Comparison of ENCODE assay signal across 24 cellular contexts in the genomic region with DNA sequence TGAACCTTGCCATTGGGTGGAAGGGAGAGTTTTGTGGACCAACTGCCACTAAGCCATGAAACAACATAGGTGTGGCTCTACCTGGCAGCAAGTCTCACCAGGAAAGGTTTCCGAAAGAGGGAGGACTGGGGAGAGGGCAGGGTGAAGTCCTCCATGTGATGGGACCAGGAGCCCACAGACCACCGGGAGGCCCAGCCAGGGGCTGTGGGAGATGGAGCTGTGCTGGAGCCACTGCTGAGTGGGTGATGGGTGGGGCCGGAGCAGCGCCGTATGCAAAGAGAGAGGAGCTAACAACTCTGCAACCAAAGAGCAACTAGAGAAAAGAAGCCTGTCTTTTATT. TPM values are rescaled to one million over a fixed set of nuclear protein-coding genes. Genes with fewer than 3 reads are reported as not detected.
A peak's percentile ranks its signal among the peaks of the same experiment; 100 is the strongest.
DNase-seq lines count a peak whose midpoint lies in the region; ATAC-seq, FAIRE-seq and TF ChIP-seq lines count a peak whose summit lies in the region.
"Had no signal": no experiment of that assay in that cellular context is flagged by ENCODE, and none has a peak within 500 bp of the region (broad histone marks: within the 10 kb centered on the region; RNA-seq: fewer than 3 reads in every experiment).

No MANE protein-coding gene starts in this region.

- no peak for FAIRE-seq in H1 (lab: Jason Lieb, UNC)
- FAIRE-seq: GM12878, HTR-8/SVneo had no signal

- intact Hi-C loops in left cardiac atrium (cut with DNase I), result no loop called here
- intact Hi-C loops in left ventricle myocardium inferior (cut with micrococcal nuclease), result no loop called here
- intact Hi-C loops in aorta (cut with DNase I), result no loop called here

- H3K27ac ChIP-seq in left ventricle myocardium inferior (replicated peaks) (no peak overlapping the region), H1 (ENCODE audit: low read depth, low read length) (no peak overlapping the region), neuronal stem cell (replicated peaks; ENCODE audit: low read length) (no peak overlapping the region), aorta (ENCODE audit: low read depth in 1 of 2, low read length in 2 of 2) (no peak overlapping the region)
- H3K27ac ChIP-seq: SJCRH30 had no signal

- H2BK5ac ChIP-seq in H1 (ENCODE audit: low read depth, low read length) (no peak overlapping the region; the same call in 1 of the 2 replicates), neuronal stem cell (ENCODE audit: low read length) (no peak overlapping the region)

- H2AFZ ChIP-seq in H1 (ENCODE audit: low read length), result no peak overlapping the region
- H2AFZ ChIP-seq in neuronal stem cell (ENCODE audit: low read length), result no peak overlapping the region
- H2AFZ ChIP-seq: GM23338 had no signal

- H3K27me3 ChIP-seq in left ventricle myocardium inferior (ENCODE audit: low read depth) (no peaks in the 10 kb centered on the region), H1 (replicated peaks in 1 of 4; ENCODE audit: control insufficient read depth in 3 of 4, extremely low read depth in 1 of 4, insufficient read depth in 3 of 4, low read length in 3 of 4) (no peaks in the 10 kb centered on the region; a peak in 2 of 7 replicates), neuronal stem cell (ENCODE audit: control insufficient read depth in 3 of 3, insufficient read depth in 3 of 3, low read depth in 1 of 3, low read length in 3 of 3) (peaks cover 0 to 11% (median 0%) of the 10 kb centered on the region in 3 experiments), aorta (ENCODE audit: control insufficient read depth in 1 of 2, insufficient read depth in 2 of 2, low read length in 1 of 2) (no peaks in the 10 kb centered on the region)
- H3K27me3 ChIP-seq: BE2C, SJCRH30 had no signal

- ATAC-seq in left cardiac atrium, result no peak
- ATAC-seq in aorta (ENCODE audit: low FRiP score), result no peak
- ATAC-seq: GM12878, HCT116 had no signal

- H2BK12ac ChIP-seq in H1 (ENCODE audit: low read depth, low read length), result no peak overlapping the region
- H2BK12ac ChIP-seq in neuronal stem cell (ENCODE audit: low read length), result no peak overlapping the region

- H4K8ac ChIP-seq in H1 (ENCODE audit: extremely low read depth, insufficient read depth, low read length), result no peak overlapping the region; the same call in 1 of the 2 replicates
- H4K8ac ChIP-seq in neuronal stem cell (ENCODE audit: low read depth, low read length), result no peak overlapping the region

- H2AK5ac ChIP-seq in H1 (ENCODE audit: low read depth, low read length), result no peak overlapping the region
- peak overlapping the region; percentile 83 for H2AK5ac ChIP-seq in neuronal stem cell (ENCODE audit: low read depth, low read length)

- DNase-seq in left cardiac atrium (peak; percentile 13), left ventricle myocardium inferior (no peak), H1 (ENCODE audit: low read depth in 1 of 2, low spot score in 2 of 2) (no peak), neuronal stem cell (ENCODE audit: low spot score) (no peak), aorta (peak; percentile 26 to 40), NCI-H1930 (lab: John Stamatoyannopoulos, UW) (no peak), retina (no peak), NCI-H1417 treated with DMSO at 0.1 percent for 48 hours (lab: John Stamatoyannopoulos, UW) (no peak)
- DNase-seq: CD4-positive, alpha-beta memory T cell; DND-41; NCI-H1105; NCI-H2081; NCI-H2171; NCI-H345; NCI-H524 treated with DMSO at 0.1 percent for 48 hours; NCI-H82 had no signal

- H3K4me2 ChIP-seq in H1 (ENCODE audit: insufficient read depth in 1 of 2, low read depth in 2 of 2, low read length in 2 of 2) (no peak overlapping the region), neuronal stem cell (ENCODE audit: insufficient read depth, low read length, poor library complexity, severe bottlenecking) (no peak overlapping the region)
- H3K4me2 ChIP-seq: GM23338 had no signal

- no peak for TF ChIP-seq POLR2A in H1 (IDR thresholded peaks at IDR 0.05; ENCODE audit: control extremely low read depth in 1 of 2, low read depth in 2 of 2, low read length in 2 of 2)

- TF ChIP-seq CTCF in left ventricle myocardium inferior (IDR thresholded peaks at IDR 0.05; ENCODE audit: borderline replicate concordance), result no peak
- TF ChIP-seq CTCF in H1 (IDR thresholded peaks at IDR 0.05; ENCODE audit: control extremely low read depth in 1 of 3, insufficient read depth in 1 of 3, low read depth in 1 of 3, low read length in 3 of 3), result no peak

- H3K79me1 ChIP-seq in H1 (ENCODE audit: low read depth, low read length), result no peaks in the 10 kb centered on the region; the same call in 1 of the 2 replicates
- no peaks in the 10 kb centered on the region for H3K79me1 ChIP-seq in neuronal stem cell (ENCODE audit: low read depth, low read length)

- WGBS in H1 (ENCODE audit: extremely low coverage in 1 of 2, insufficient coverage in 1 of 2, insufficient read length in 1 of 2, insufficient replicate concordance in 2 of 2, low coverage in 1 of 2, low lambda C conversion rate in 2 of 2, missing lambda C conversion rate in 1 of 2), 2 experiments, result 96% methylated on average over 5 of the region's 5 CpGs; no CpG with 5 or more reads in 1 of the 2 experiments
- WGBS in neuronal stem cell (ENCODE audit: extremely low coverage in 2 of 2, insufficient read length in 2 of 2, insufficient replicate concordance in 1 of 2), 2 donors, result no CpG with 5 or more reads among the region's 5 CpGs
- 95 to 96% methylated on average over 5 of the region's 5 CpGs for WGBS in aorta, 2 donors

- no peaks in the 10 kb centered on the region for H3K23me2 ChIP-seq in H1 (ENCODE audit: low read depth, low read length)

- H2BK120ac ChIP-seq in H1 (replicated peaks; ENCODE audit: low read depth, low read length) (no peak overlapping the region), neuronal stem cell (ENCODE audit: low read depth, low read length) (no peak overlapping the region)

- H3K9ac ChIP-seq in H1 (replicated peaks in 1 of 4; ENCODE audit: extremely low read depth in 1 of 4, low read depth in 3 of 4, low read length in 3 of 4) (no peak overlapping the region), neuronal stem cell (ENCODE audit: low read depth, low read length, poor library complexity) (no peak overlapping the region)

- H3K4ac ChIP-seq in H1 (replicated peaks; ENCODE audit: insufficient read length, low read depth, low read length) (no peak overlapping the region), neuronal stem cell (ENCODE audit: low read length) (no peak overlapping the region)

- CTCF ChIA-PET in H1 (lab: Charles Lee; ENCODE audit: partially characterized antibody), result no interaction called here

- H3K18ac ChIP-seq in H1 (ENCODE audit: extremely low read depth, low read length), result no peak overlapping the region
- H3K18ac ChIP-seq in neuronal stem cell (ENCODE audit: low read length), result no peak overlapping the region

- no peak for TF ChIP-seq EP300 in H1 (IDR thresholded peaks at IDR 0.05; ENCODE audit: borderline replicate concordance in 1 of 2, low read depth in 2 of 2, low read length in 2 of 2)

- H3K4me3 ChIP-seq in left ventricle myocardium inferior, result no peak overlapping the region
- no peak overlapping the region for H3K4me3 ChIP-seq in H1 (ENCODE audit: extremely low read depth in 1 of 4, insufficient read depth in 2 of 4, low read depth in 3 of 4, low read length in 4 of 4)
- no peak overlapping the region for H3K4me3 ChIP-seq in neuronal stem cell (ENCODE audit: low read length in 2 of 2)
- H3K4me3 ChIP-seq in aorta (ENCODE audit: low read length in 2 of 2), result no peak overlapping the region
- H3K4me3 ChIP-seq: GM12878, GM23338, SJCRH30 had no signal

- H3K9me3 ChIP-seq in left ventricle myocardium inferior (replicated peaks), result peaks cover 12% of the 10 kb centered on the region
- H3K9me3 ChIP-seq in H1 (ENCODE audit: insufficient read depth in 2 of 2, low read depth in 1 of 2, low read length in 1 of 2), result peaks cover 5 to 7% of the 10 kb centered on the region in 2 experiments; a peak in 3 of 4 replicates
- no peaks in the 10 kb centered on the region for H3K9me3 ChIP-seq in neuronal stem cell (replicated peaks in 1 of 2; ENCODE audit: control insufficient read depth in 2 of 2, insufficient read depth in 1 of 2, low read depth in 1 of 2, low read length in 2 of 2)
- H3K9me3 ChIP-seq in aorta (ENCODE audit: control insufficient read depth, low read length), result peaks cover 3% of the 10 kb centered on the region
- H3K9me3 ChIP-seq: BE2C, SJCRH30 had no signal

- H4K5ac ChIP-seq in H1 (ENCODE audit: insufficient read length, low read depth, low read length), result no peak overlapping the region

- H3K36me3 ChIP-seq in left ventricle myocardium inferior (no peaks in the 10 kb centered on the region), H1 (ENCODE audit: control insufficient read depth in 2 of 4, insufficient read depth in 4 of 4, low read length in 3 of 4) (no peaks in the 10 kb centered on the region), neuronal stem cell (replicated peaks in 1 of 2; ENCODE audit: control insufficient read depth in 2 of 2, insufficient read depth in 2 of 2, low read length in 2 of 2) (no peaks in the 10 kb centered on the region), aorta (ENCODE audit: control insufficient read depth in 1 of 2, insufficient read depth in 2 of 2, low read length in 1 of 2) (no peaks in the 10 kb centered on the region)
- H3K36me3 ChIP-seq: BE2C, SJCRH30 had no signal

- H3K14ac ChIP-seq in H1 (ENCODE audit: insufficient read length) (no peak overlapping the region), neuronal stem cell (ENCODE audit: low read length) (no peak overlapping the region)

- H2BK15ac ChIP-seq in H1 (ENCODE audit: low read length) (peak overlapping the region; percentile 61; the same call in 1 of the 2 replicates), neuronal stem cell (ENCODE audit: low read length) (no peak overlapping the region)

- POLR2A ChIA-PET in H1 (lab: Charles Lee; ENCODE audit: partially characterized antibody), result interaction anchor here (1.0 kb wide), 1 partner anchor 175 kb away, joined by 3 read pairs; no protein-coding TSS in a partner anchor

- H3K4me1 ChIP-seq in left ventricle myocardium inferior, result peaks cover 41% of the 10 kb centered on the region
- peaks cover 0 to 3% (median 0%) of the 10 kb centered on the region in 4 experiments; a peak in 2 of 7 replicates for H3K4me1 ChIP-seq in H1 (replicated peaks in 1 of 4; ENCODE audit: control insufficient read depth in 3 of 4, insufficient read depth in 4 of 4, low read length in 3 of 4)
- H3K4me1 ChIP-seq in neuronal stem cell (ENCODE audit: control insufficient read depth in 2 of 2, insufficient read depth in 1 of 2, low read depth in 1 of 2, low read length in 2 of 2), result peaks cover 6 to 12% of the 10 kb centered on the region in 2 donors
- H3K4me1 ChIP-seq in aorta (ENCODE audit: control insufficient read depth in 1 of 2, insufficient read depth in 2 of 2, low read length in 2 of 2), result no peaks in the 10 kb centered on the region
- H3K4me1 ChIP-seq: BE2C had no signal

- H3K56ac ChIP-seq in H1 (replicated peaks; ENCODE audit: insufficient read length, low read depth, low read length), result no peak overlapping the region

- H4K20me1 ChIP-seq in H1 (replicated peaks in 1 of 2; ENCODE audit: control insufficient read depth in 1 of 2, insufficient read depth in 2 of 2, low read length in 2 of 2), result no peaks in the 10 kb centered on the region

- H3K79me2 ChIP-seq in H1 (ENCODE audit: control insufficient read depth in 1 of 2, insufficient read depth in 2 of 2, low read length in 2 of 2), result no peaks in the 10 kb centered on the region

- TF ChIP-seq RAD21 in H1 (IDR thresholded peaks at IDR 0.05 in 1 of 2, conservative IDR thresholded peaks at IDR 0.05 in 1 of 2; ENCODE audit: low read depth in 2 of 2, low read length in 2 of 2), result no peak

- H2BK20ac ChIP-seq in H1 (ENCODE audit: low read length), result no peak overlapping the region

- H3K23ac ChIP-seq in H1 (ENCODE audit: insufficient read length) (no peak overlapping the region), neuronal stem cell (ENCODE audit: low read depth, low read length, poor library complexity) (no peak overlapping the region)

- H4K91ac ChIP-seq in H1 (replicated peaks; ENCODE audit: insufficient read length, low read length), result no peak overlapping the region
- no peak overlapping the region for H4K91ac ChIP-seq in neuronal stem cell (ENCODE audit: low read depth, low read length, poor library complexity)

RNA-seq across cellular contexts. Expression of a gene that starts 16.9 kb away (rescaled TPM):
- total RNA-seq in left cardiac atrium (under 1 TPM in 1 of 2 donors, not detected in 1; 0.06 TPM), left ventricle myocardium inferior (0.38 TPM), aorta (not detected)
- not detected in 2 replicates for total RNA-seq in H1 (2021; fragmentation: NEBNext Ultra II Directional; extraction: Animal tissue kit (Norgen Biotek cat#: 25700))
- polyA plus RNA-seq in H1 (2011; rRNA removed) (0.03 TPM in 1 of 2 replicates, not detected in the other), aorta (not detected)
- not detected for polyA plus RNA-seq in H1 (2011; cell fraction: cytosol; rRNA removed)
- not detected for polyA plus RNA-seq in H1 (2011; cell fraction: nucleus; rRNA removed)
- polyA plus RNA-seq in H1 (2012, experiment 1 of 2), result not detected in 4 replicates
- polyA plus RNA-seq in H1 (2012, experiment 2 of 2), result not detected
- not detected for polyA plus RNA-seq in H1 (2013, experiment 1 of 2)
- not detected for polyA plus RNA-seq in H1 (2013, experiment 2 of 2)
- not detected in 2 replicates for polyA minus RNA-seq in H1 (2011; rRNA and poly(A)+ RNA removed)
- not detected for polyA minus RNA-seq in H1 (2011; cell fraction: cytosol; rRNA and poly(A)+ RNA removed)
- not detected for polyA minus RNA-seq in H1 (2011; cell fraction: nucleus; rRNA and poly(A)+ RNA removed)
- polyA plus RNA-seq in neuronal stem cell (2013, experiment 1 of 2), result 0.06 TPM
- 0.01 TPM for polyA plus RNA-seq in neuronal stem cell (2013, experiment 2 of 2)
- total RNA-seq: A172; CD4-positive, alpha-beta memory T cell; GM12878; GM23338; SJCRH30 had no signal
- polyA plus RNA-seq: CD4-positive, alpha-beta memory T cell; GM12878; GM23338; IgD-negative memory B cell had no signal

Comparison
In these comparisons a context has a peak if more than half of its experiments do, and no peak if none do; other contexts are left out.
1. DNase-seq: peak in left cardiac atrium (single experiment) and aorta (2 of 2); none in left ventricle myocardium inferior (single experiment), H1 (0 of 2), neuronal stem cell (single experiment), NCI-H1930 (0 of 2), retina (single experiment) and NCI-H1417 treated with DMSO at 0.1 percent for 48 hours (single experiment).